In genomic region chr19:47243776-47244547, GRCh38 we compare ENCODE assay signal across 1 cellular context.
A peak's percentile ranks its signal among the peaks of the same experiment; 100 is the strongest.
TF ChIP-seq lines count a peak whose summit lies in the region.

No MANE protein-coding gene starts in this region.

TF ChIP-seq in A549, 52 proteins besides CTCF, POLR2A, EP300 and RAD21 (continued from another document):
- TF ChIP-seq ZFP36 (IDR thresholded peaks at IDR 0.05; ENCODE audit: borderline replicate concordance, partially characterized antibody) = peak; percentile 38
- TF ChIP-seq BHLHE40 (IDR thresholded peaks at IDR 0.05; ENCODE audit: low read depth, low read length) = peak; percentile 73
- peak; percentile 56 to 85; a peak in 3 of 4 replicates for TF ChIP-seq CEBPB (IDR thresholded peaks at IDR 0.05)
- TF ChIP-seq REST (IDR thresholded peaks at IDR 0.05) = no peak; the same call in 1 of the 2 replicates
- TF ChIP-seq HOXB13 (CRISPR knock-in tag; IDR thresholded peaks at IDR 0.05; ENCODE audit: low read depth) = 0 out of 2 replicates have a peak, but pooled peaks have one; percentile 67
- no peak for TF ChIP-seq PHF8 (IDR thresholded peaks at IDR 0.05; ENCODE audit: borderline replicate concordance, low read depth)
- no peak for TF ChIP-seq USF2 (IDR thresholded peaks at IDR 0.05)
- TF ChIP-seq, protein P1, sequence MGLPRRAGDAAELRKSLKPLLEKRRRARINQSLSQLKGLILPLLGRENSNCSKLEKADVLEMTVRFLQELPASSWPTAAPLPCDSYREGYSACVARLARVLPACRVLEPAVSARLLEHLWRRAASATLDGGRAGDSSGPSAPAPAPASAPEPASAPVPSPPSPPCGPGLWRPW (IDR thresholded peaks at IDR 0.05) = no peak; the same call in 1 of the 2 replicates
- no peak for TF ChIP-seq FOSB (CRISPR knock-in tag; IDR thresholded peaks at IDR 0.05)
- TF ChIP-seq TP53 (CRISPR knock-in tag; IDR thresholded peaks at IDR 0.05) = peak; percentile 86
- TF ChIP-seq TFCP2L1 (CRISPR knock-in tag; IDR thresholded peaks at IDR 0.05) = peak; percentile 42; the same call in 1 of the 2 replicates
- TF ChIP-seq HMGXB4 (CRISPR knock-in tag; IDR thresholded peaks at IDR 0.05; ENCODE audit: borderline replicate concordance) = no peak
- TF ChIP-seq HEYL (CRISPR knock-in tag; IDR thresholded peaks at IDR 0.05) = no peak
- TF ChIP-seq CHD4 (IDR thresholded peaks at IDR 0.05; ENCODE audit: borderline replicate concordance) = peak; percentile 97
- no peak; the same call in 1 of the 2 replicates for TF ChIP-seq ESRRA (IDR thresholded peaks at IDR 0.05; ENCODE audit: borderline replicate concordance, low read length)
- no peak for TF ChIP-seq SREBF2 (IDR thresholded peaks at IDR 0.05)
- TF ChIP-seq PBX3 (IDR thresholded peaks at IDR 0.05) = 0 out of 2 replicates have a peak, but pooled peaks have one; percentile 47
- TF ChIP-seq ZNF302 (CRISPR knock-in tag; IDR thresholded peaks at IDR 0.05) = no peak
- peak; percentile 88 for TF ChIP-seq MYC (IDR thresholded peaks at IDR 0.05; ENCODE audit: borderline replicate concordance, low read length)
- peak; percentile 99 for TF ChIP-seq KDM1A (IDR thresholded peaks at IDR 0.05; ENCODE audit: low read depth)
